In genomic region chr3:103319912-103320311, GRCh38 we compare ENCODE assay signal across 1 cellular context.
TF ChIP-seq lines count a peak whose summit lies in the region.

No MANE protein-coding gene starts in this region.

TF ChIP-seq in GM23338, 12 proteins besides CTCF, POLR2A, EP300 and RAD21 (continued from another document):
- TF ChIP-seq REST (IDR thresholded peaks at IDR 0.05; ENCODE audit: unreplicated experiment) = no peak
- TF ChIP-seq CREB1 (CRISPR knock-in tag; IDR thresholded peaks at IDR 0.05; ENCODE audit: low read depth) = no peak
- TF ChIP-seq ZNF462 (CRISPR knock-in tag; IDR thresholded peaks at IDR 0.05) = no peak
